8 cellular contexts compared by ENCODE assay signal in the genomic region with DNA sequence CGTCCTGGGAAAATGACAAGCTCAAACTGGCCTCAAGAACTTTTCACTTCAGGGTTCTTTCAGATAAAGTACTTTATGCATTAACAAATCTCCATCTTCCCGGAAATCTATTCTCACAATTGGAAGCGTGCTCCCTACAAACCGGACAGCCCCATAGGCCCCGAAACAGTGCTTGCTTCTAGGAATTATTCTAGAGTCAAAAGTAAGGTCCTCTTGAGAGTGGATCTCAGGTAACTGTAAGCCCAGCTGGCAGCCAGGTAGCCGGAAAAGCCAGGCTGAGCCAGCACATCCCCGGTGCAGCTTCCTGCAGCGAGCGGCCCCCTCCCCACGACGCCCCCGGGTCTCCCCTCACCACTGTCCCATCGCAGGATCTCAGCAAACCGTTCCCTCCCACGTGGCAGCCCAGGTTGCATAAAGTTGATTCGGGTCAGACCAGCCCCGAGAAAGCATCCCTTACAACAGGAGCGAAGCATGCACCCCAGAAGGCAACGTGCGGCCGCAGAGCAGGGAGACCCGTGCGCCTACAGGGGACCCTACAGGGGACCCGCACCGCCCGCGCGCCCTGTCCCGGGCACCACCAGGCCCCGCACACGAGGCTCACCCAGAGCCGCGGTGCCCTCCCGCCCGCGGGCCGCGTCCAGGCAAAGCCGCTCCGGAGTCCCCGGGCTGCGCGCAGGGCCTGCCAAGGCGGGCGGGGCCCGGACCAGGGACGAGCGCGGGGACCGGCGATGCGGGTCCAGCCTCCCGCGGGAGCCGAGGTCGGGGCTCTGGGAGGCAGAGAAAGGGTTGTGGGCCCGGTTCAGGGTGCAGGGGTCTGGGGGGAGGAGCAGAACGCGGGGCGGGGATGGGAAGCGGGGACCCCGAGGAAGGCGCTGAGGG. TPM values are rescaled to one million over a fixed set of nuclear protein-coding genes. Genes with fewer than 3 reads are reported as not detected.
A peak's percentile ranks its signal among the peaks of the same experiment; 100 is the strongest.
DNase-seq lines count a peak whose midpoint lies in the region; TF ChIP-seq lines count a peak whose summit lies in the region.

No MANE protein-coding gene starts in this region.

- TF ChIP-seq POLR2A in tibial nerve (IDR thresholded peaks at IDR 0.05): no peak

- H2BK12ac ChIP-seq in mesenchymal stem cell (ENCODE audit: low read length in 2 of 2): peak overlapping the region in 1 of 2 experiments; percentile 38

- POLR2A ChIA-PET in OCI-LY7 (lab: Charles Lee): interaction anchor here (0.5 to 0.9 kb wide), 3 partner anchors 10 to 106 kb away, joined by 3 to 4 read pairs (median 3); no protein-coding TSS in a partner anchor

- H3K4me3 ChIP-seq in OCI-LY7 (ENCODE audit: low read depth, low read length, poor library complexity, severe bottlenecking): peak overlapping the region; percentile 90
- H3K4me3 ChIP-seq in coronary artery: peak overlapping the region; percentile 94
- peak overlapping the region; percentile 86 to 95 for H3K4me3 ChIP-seq in mesenchymal stem cell (ENCODE audit: insufficient read depth in 1 of 2, low read depth in 1 of 2, low read length in 2 of 2)
- peak overlapping the region; percentile 59 to 85 (median 76) for H3K4me3 ChIP-seq in tibial nerve

- peak overlapping the region; percentile 33 to 72 for H3K18ac ChIP-seq in mesenchymal stem cell (ENCODE audit: low read depth in 1 of 2, low read length in 2 of 2)

- CTCF ChIA-PET in OCI-LY7 (lab: Charles Lee; ENCODE audit: unreplicated experiment): interaction anchor here (1.1 kb wide), 1 partner anchor 40 kb away, joined by 3 read pairs; no protein-coding TSS in a partner anchor

- H2BK120ac ChIP-seq in mesenchymal stem cell (ENCODE audit: low read depth, low read length): peak overlapping the region; percentile 85

- H4K8ac ChIP-seq in mesenchymal stem cell (ENCODE audit: low read length): no peak overlapping the region

- peak overlapping the region; percentile 71 for H2BK15ac ChIP-seq in mesenchymal stem cell (ENCODE audit: low read depth, poor library complexity, severe bottlenecking)

- BruUV-seq in OCI-LY7 (replicated peaks; lab: Mats Ljungman, UMichigan): no TSS peak

- no peak overlapping the region for H2AK5ac ChIP-seq in mesenchymal stem cell (ENCODE audit: low read length, severe bottlenecking)

- peak overlapping the region; percentile 92 for H3K9ac ChIP-seq in mesenchymal stem cell (ENCODE audit: low read length)

- H3K9me2 ChIP-seq in OCI-LY7 (ENCODE audit: insufficient read depth, low read length): no peaks in the 10 kb centered on the region

- H3K4me1 ChIP-seq in OCI-LY7 (ENCODE audit: insufficient read depth, low read length, poor library complexity, severe bottlenecking) (peaks cover 50% of the 10 kb centered on the region), mesenchymal stem cell (ENCODE audit: control insufficient read depth, insufficient read depth, low read depth, low read length) (peaks cover 27% of the 10 kb centered on the region), tibial nerve (peaks cover 0 to 24% (median 15%) of the 10 kb centered on the region in 4 donors)

- H3K36me3 ChIP-seq in OCI-LY7 (ENCODE audit: insufficient read depth, low read length): peaks cover 34% of the 10 kb centered on the region
- peaks cover 21 to 29% of the 10 kb centered on the region in 2 experiments for H3K36me3 ChIP-seq in mesenchymal stem cell (ENCODE audit: control insufficient read depth in 1 of 2, insufficient read depth in 2 of 2, low read depth in 1 of 2, low read length in 2 of 2)
- H3K36me3 ChIP-seq in tibial nerve: peaks cover 0 to 20% (median 0%) of the 10 kb centered on the region in 3 donors

- no peak overlapping the region for H2BK5ac ChIP-seq in mesenchymal stem cell (ENCODE audit: low read depth, low read length, poor library complexity, severe bottlenecking)

- H3K79me2 ChIP-seq in OCI-LY7 (ENCODE audit: insufficient read depth, low read depth, low read length): peaks cover 45% of the 10 kb centered on the region

- no peaks in the 10 kb centered on the region for H3K27me3 ChIP-seq in mesenchymal stem cell (ENCODE audit: control insufficient read depth in 1 of 2, insufficient read depth in 1 of 2, low read length in 2 of 2)
- no peaks in the 10 kb centered on the region for H3K27me3 ChIP-seq in tibial nerve

- H3K4me2 ChIP-seq in OCI-LY7 (ENCODE audit: low read length) (peak overlapping the region; percentile 90), mesenchymal stem cell (ENCODE audit: low read length, poor library complexity, severe bottlenecking) (peak overlapping the region; percentile 90)

- TF ChIP-seq EP300 in tibial nerve (IDR thresholded peaks at IDR 0.05): no peak

- peak overlapping the region in 1 of 2 experiments; percentile 82 for H3K14ac ChIP-seq in mesenchymal stem cell (ENCODE audit: low read length in 2 of 2)

- H2AFZ ChIP-seq in OCI-LY7 (ENCODE audit: low read length) (no peak overlapping the region), mesenchymal stem cell (ENCODE audit: low read depth, low read length) (no peak overlapping the region)

- WGBS in mesenchymal stem cell: 2% methylated on average over 41 of the region's 63 CpGs
- WGBS in tibial nerve, 2 donors: 7 to 12% methylated on average over 13 to 46 of the region's 63 CpGs

- H4K20me1 ChIP-seq in OCI-LY7 (ENCODE audit: insufficient read depth, low read length): peaks cover 16% of the 10 kb centered on the region

- no peaks in the 10 kb centered on the region for H3K9me3 ChIP-seq in OCI-LY7 (ENCODE audit: low read length)
- H3K9me3 ChIP-seq in mesenchymal stem cell (ENCODE audit: control insufficient read depth, low read length): no peaks in the 10 kb centered on the region
- H3K9me3 ChIP-seq in tibial nerve: no peaks in the 10 kb centered on the region

- peaks cover 22% of the 10 kb centered on the region for H3K79me1 ChIP-seq in mesenchymal stem cell (replicated peaks; ENCODE audit: low read length, poor library complexity, severe bottlenecking)

- H4K91ac ChIP-seq in mesenchymal stem cell (ENCODE audit: low read length): no peak overlapping the region

- peak overlapping the region in 1 of 2 experiments; percentile 87 for H3K23ac ChIP-seq in mesenchymal stem cell (ENCODE audit: low read length in 2 of 2)

- peak overlapping the region; percentile 20 to 57 for H3K4ac ChIP-seq in mesenchymal stem cell (ENCODE audit: low read depth in 1 of 2, low read length in 2 of 2)

- TF ChIP-seq CTCF in OCI-LY7 (conservative IDR thresholded peaks at IDR 0.05; ENCODE audit: low read length) (no peak), coronary artery (IDR thresholded peaks at IDR 0.05) (no peak), tibial nerve (IDR thresholded peaks at IDR 0.05) (no peak)

- intact Hi-C loops in OCI-LY7 (cut with micrococcal nuclease; ENCODE audit: unreplicated experiment): loop anchor here (2.0 to 10.0 kb wide), 3 partner anchors 20 to 208 kb away; no protein-coding TSS in a partner anchor

- H3K27ac ChIP-seq in OCI-LY7 (ENCODE audit: low read depth, low read length, poor library complexity, severe bottlenecking) (no peak overlapping the region), coronary artery (peak overlapping the region in 1 of 2 donors; percentile 95), mesenchymal stem cell (ENCODE audit: low read length, poor library complexity, severe bottlenecking) (no peak overlapping the region), tibial nerve (peak overlapping the region in 1 of 4 donors; percentile 93)

- peak; percentile 6 for DNase-seq in activated CD4-positive, alpha-beta T cell treated with anti-CD3 and anti-CD28 coated beads for 1 hour
- no peak for DNase-seq in activated CD4-positive, alpha-beta T cell treated with anti-CD3 and anti-CD28 coated beads, Interleukin-2, amount 50 U/mL, for 4 hours
- DNase-seq in OCI-LY7 (ENCODE audit: low spot score) (peak; percentile 35), coronary artery (ENCODE audit: low spot score) (peak; percentile 75), mesenchymal stem cell (no peak), tibial nerve (ENCODE audit: low spot score in 2 of 2) (peak in 1 of 2 donors; percentile 10), cerebellar nuclear complex (lab: John Stamatoyannopoulos, UW) (no peak), epidermal melanocyte (ENCODE audit: insufficient read length, low spot score) (no peak)

RNA-seq across cellular contexts. Expression of gene LPCAT1, which starts 0.9 kb away (rescaled TPM):
- 47.7 and 69.1 TPM in 2 replicates for total RNA-seq in OCI-LY7 (2014; rRNA removed; shearing (Covaris generic))
- total RNA-seq in OCI-LY7 (2022) (57.3 and 63.6 TPM in 2 replicates), tibial nerve (10 to 100 TPM; 23.4 to 45.3 (median 26.8) TPM)
- 32.9 TPM for polyA plus RNA-seq in mesenchymal stem cell (2013, experiment 1 of 2)
- polyA plus RNA-seq in mesenchymal stem cell (2013, experiment 2 of 2): 33.5 TPM

Comparison
In these comparisons a context has a peak if more than half of its experiments do, and no peak if none do; other contexts are left out.
1. DNase-seq: peak in activated CD4-positive, alpha-beta T cell treated with anti-CD3 and anti-CD28 coated beads for 1 hour (single experiment), OCI-LY7 (single experiment) and coronary artery (single experiment); none in activated CD4-positive, alpha-beta T cell treated with anti-CD3 and anti-CD28 coated beads, Interleukin-2, amount 50 U/mL, for 4 hours (0 of 2), mesenchymal stem cell (single experiment), cerebellar nuclear complex (0 of 2) and epidermal melanocyte (single experiment).
2. Peak in every context shown above with its lines, with median percentiles within 50 percentile points of each other: H3K4me3 ChIP-seq.